8 cellular contexts compared by ENCODE assay signal in genomic region chr6:136967874-136968752, GRCh38. TPM values are rescaled to one million over a fixed set of nuclear protein-coding genes. Genes with fewer than 3 reads are reported as not detected.
DNase-seq lines count a peak whose midpoint lies in the region; ATAC-seq and TF ChIP-seq lines count a peak whose summit lies in the region.

No MANE protein-coding gene starts in this region.

- no peaks in the 10 kb centered on the region for H3K79me2 ChIP-seq in HCT116 (ENCODE audit: insufficient read depth, low read length)

- no TSS peak for BruUV-seq in HCT116 (replicated peaks; lab: Mats Ljungman, UMichigan)

- H4K20me1 ChIP-seq in HCT116 (ENCODE audit: insufficient read depth), result no peaks in the 10 kb centered on the region

- DNase-seq in GM04504 (ENCODE audit: low read depth), result peak; percentile 35
- peak; percentile 75 for DNase-seq in HCT116 (ENCODE audit: low read depth, low spot score)
- peak; percentile 61 for DNase-seq in MG63
- DNase-seq in SK-MEL-5 (ENCODE audit: low read depth, low spot score), result peak; percentile 83
- DNase-seq in activated naive CD4-positive, alpha-beta T cell treated with anti-CD3 and anti-CD28 coated beads for 36 hours, result peak; percentile 80
- DNase-seq in head of caudate nucleus, result peak; percentile 37 to 87 (median 70)
- peak; percentile 40 for DNase-seq in putamen (ENCODE audit: low spot score)

- no peak for TF ChIP-seq POLR2A in HCT116 (IDR thresholded peaks at IDR 0.05; ENCODE audit: borderline replicate concordance, extremely low read depth, insufficient read depth, insufficient read length)

- H3K4me3 ChIP-seq in HCT116 (replicated peaks in 1 of 2; ENCODE audit: low read depth in 1 of 2, low read length in 2 of 2), result no peak overlapping the region; a peak in 1 of 4 replicates
- no peak overlapping the region for H3K4me3 ChIP-seq in MG63

- no peak overlapping the region for H3K4me3 Mint-ChIP-seq in activated naive CD4-positive, alpha-beta T cell treated with anti-CD3 and anti-CD28 coated beads for 36 hours

- no peak overlapping the region for H3K27ac Mint-ChIP-seq in activated naive CD4-positive, alpha-beta T cell treated with anti-CD3 and anti-CD28 coated beads for 36 hours

- peaks cover 0 to 5% of the 10 kb centered on the region in 2 experiments; a peak in 2 of 4 replicates for H3K4me1 ChIP-seq in HCT116 (ENCODE audit: control insufficient read depth in 1 of 2, insufficient read depth in 2 of 2, low read length in 2 of 2)

- in situ Hi-C loops in SK-MEL-5 (cut with HindIII; ENCODE audit: low pct_unique_long_range_greater_than_20kb, low sequenced_read_pairs), result no loop called here

- H3K36me3 ChIP-seq in HCT116 (ENCODE audit: control insufficient read depth in 1 of 2, insufficient read depth in 2 of 2, low read length in 2 of 2), result no peaks in the 10 kb centered on the region
- H3K36me3 ChIP-seq in MG63, result no peaks in the 10 kb centered on the region

- H3K27me3 ChIP-seq in HCT116 (ENCODE audit: insufficient read depth, low read length) (no peaks in the 10 kb centered on the region), MG63 (no peaks in the 10 kb centered on the region)

- ATAC-seq in HCT116 (peak; percentile 99), GM19328 (IDR thresholded peaks at IDR 0.05; ENCODE audit: unreplicated experiment) (no peak)

- POLR2A ChIA-PET in HCT116 (lab: Charles Lee), result no interaction called here

- H3K36me3 Mint-ChIP-seq in activated naive CD4-positive, alpha-beta T cell treated with anti-CD3 and anti-CD28 coated beads for 36 hours (ENCODE audit: low read depth), result no peaks in the 10 kb centered on the region

- RAD21 ChIA-PET in HCT116 (lab: Charles Lee; ENCODE audit: low non-redundant PET in 1 of 2, low total read pairs in 2 of 2, uncharacterized antibody in 2 of 2, unreplicated experiment in 2 of 2), result no interaction called here

- peak overlapping the region; percentile 59 for H3K4me2 ChIP-seq in HCT116 (ENCODE audit: low read length)

- TF ChIP-seq CTCF in HCT116 (IDR thresholded peaks at IDR 0.05 in 2 of 3, conservative IDR thresholded peaks at IDR 0.05 in 1 of 3; ENCODE audit: borderline replicate concordance in 1 of 3, insufficient read depth in 1 of 3, low read depth in 2 of 3, low read length in 2 of 3), result peak; percentile 59 to 82 (median 76)

- H3K9me2 ChIP-seq in HCT116 (ENCODE audit: insufficient read depth), result no peaks in the 10 kb centered on the region

- no peak overlapping the region for H3K9ac ChIP-seq in HCT116 (ENCODE audit: low read length)

- peaks cover 10% of the 10 kb centered on the region for H3K27me3 Mint-ChIP-seq in activated naive CD4-positive, alpha-beta T cell treated with anti-CD3 and anti-CD28 coated beads for 36 hours (ENCODE audit: low read depth)

- H3K27ac ChIP-seq in HCT116 (ENCODE audit: low read depth, low read length), result no peak overlapping the region

- no peaks in the 10 kb centered on the region for H3K4me1 Mint-ChIP-seq in activated naive CD4-positive, alpha-beta T cell treated with anti-CD3 and anti-CD28 coated beads for 36 hours (ENCODE audit: low read depth)

- peak overlapping the region; percentile 100 for H2AFZ ChIP-seq in HCT116 (ENCODE audit: low read depth, low read length, poor library complexity, severe bottlenecking)

- H3K9me3 ChIP-seq in HCT116 (ENCODE audit: control insufficient read depth in 1 of 2, insufficient read depth in 1 of 2, low read depth in 1 of 2, low read length in 2 of 2), result no peaks in the 10 kb centered on the region
- H3K9me3 ChIP-seq in MG63, result no peaks in the 10 kb centered on the region

- intact Hi-C loops in HCT116 (cut with micrococcal nuclease) (loop anchor here (1.0 to 5.0 kb wide), 3 partner anchors 45 to 674 kb away; no protein-coding TSS in a partner anchor), head of caudate nucleus (cut with DNase I) (no loop called here)
- intact Hi-C loops in activated naive CD4-positive, alpha-beta T cell treated with anti-CD3 and anti-CD28 coated beads for 36 hours (cut with micrococcal nuclease), result loop anchor here (1.0 to 5.0 kb wide), 4 partner anchors 108 to 673 kb away; no protein-coding TSS in a partner anchor

- CTCF ChIA-PET in HCT116 (lab: Charles Lee), result interaction anchor here (1.1 to 1.2 kb wide), 2 partner anchors 13 to 46 kb away, joined by 3 to 6 read pairs; no protein-coding TSS in a partner anchor
- CTCF ChIA-PET in activated naive CD4-positive, alpha-beta T cell treated with anti-CD3 and anti-CD28 coated beads for 36 hours (lab: Charles Lee), result interaction anchor here (0.5 to 1.5 kb wide), 7 partner anchors 9 to 741 kb away, joined by 3 to 5 read pairs (median 3); partner anchors contain the start of gene IL20RA

- peak; percentile 87 for TF ChIP-seq RAD21 in HCT116 (IDR thresholded peaks at IDR 0.05; ENCODE audit: low read depth)

- H3K9me3 Mint-ChIP-seq in activated naive CD4-positive, alpha-beta T cell treated with anti-CD3 and anti-CD28 coated beads for 36 hours, result no peaks in the 10 kb centered on the region

TF ChIP-seq in HCT116, 20 proteins besides CTCF, POLR2A, EP300 and RAD21:
- no peak for TF ChIP-seq EGR1 (IDR thresholded peaks at IDR 0.05; ENCODE audit: low read depth)
- no peak for TF ChIP-seq POLR2AphosphoS5 (IDR thresholded peaks at IDR 0.05; ENCODE audit: low read depth, low read length)
- peak; percentile 38; the same call in 1 of the 2 replicates for TF ChIP-seq CBX3 (IDR thresholded peaks at IDR 0.05; ENCODE audit: low read depth)
- TF ChIP-seq FOSL1 (IDR thresholded peaks at IDR 0.05; ENCODE audit: low read depth), result no peak
- TF ChIP-seq SIN3A (IDR thresholded peaks at IDR 0.05; ENCODE audit: low read depth), result no peak
- TF ChIP-seq REST (IDR thresholded peaks at IDR 0.05; ENCODE audit: low read depth), result no peak
- TF ChIP-seq EZH2 (IDR thresholded peaks at IDR 0.05), result no peak
- no peak for TF ChIP-seq SP1 (IDR thresholded peaks at IDR 0.05; ENCODE audit: low read depth)
- no peak for TF ChIP-seq ZFX (IDR thresholded peaks at IDR 0.05)

RNA-seq across cellular contexts. Expression of gene SLC35D3, which starts 46.0 kb away (rescaled TPM):
- not detected for total RNA-seq in HCT116 (2021; ENCODE audit: unreplicated experiment)
- polyA plus RNA-seq in HCT116 (2012), result not detected in 2 replicates
- not detected in 2 replicates for total RNA-seq in MG63 (2014; rRNA removed; shearing (Covaris generic); ENCODE audit: low replicate concordance)
- total RNA-seq in SK-MEL-5 (2014; rRNA removed; shearing (Covaris generic)), result not detected in 2 replicates
- not detected in 2 replicates for polyA plus RNA-seq in SK-MEL-5 (2015; cell fraction: cytosol; rRNA removed)
- not detected in 2 replicates for polyA plus RNA-seq in SK-MEL-5 (2015; cell fraction: nucleus; rRNA removed)
- total RNA-seq in activated naive CD4-positive, alpha-beta T cell treated with anti-CD3 and anti-CD28 coated beads for 36 hours, result not detected
